25 cellular contexts compared by ENCODE assay signal in genomic region chrX:45198706-45199105, GRCh38. TPM values are rescaled to one million over a fixed set of nuclear protein-coding genes. Genes with fewer than 3 reads are reported as not detected.
"Had no signal": no experiment of that assay in that cellular context is flagged by ENCODE, and none has a peak within 500 bp of the region (broad histone marks: within the 10 kb centered on the region; RNA-seq: fewer than 3 reads in every experiment).

No MANE protein-coding gene starts in this region.

- H3K36me3 Mint-ChIP-seq: activated naive CD8-positive, alpha-beta T cell treated with anti-CD3 and anti-CD28 coated beads, Interleukin-2, amount 10 ng/mL, durations not matched to agents 7 days and 5 days; memory B cell; stimulated activated naive B cell treated with anti-CD40 and anti-IgM and Interleukin-4, amounts not matched to agents 10 μg/mL and 1 μg/mL and 100 μg/mL, for 72 hours had no signal

- H3K9me3 Mint-ChIP-seq: activated CD4-positive, alpha-beta memory T cell treated with anti-CD3 and anti-CD28 coated beads, Interleukin-2, amount 10 ng/mL, durations not matched to agents 7 days and 5 days; activated naive CD4-positive, alpha-beta T cell treated with anti-CD3 and anti-CD28 coated beads for 36 hours; activated naive CD8-positive, alpha-beta T cell treated with anti-CD3 and anti-CD28 coated beads, Interleukin-2, amount 10 ng/mL, durations not matched to agents 7 days and 5 days; activated T-cell treated with anti-CD3 and anti-CD28 coated beads, Interleukin-2, amount 50 U/mL, for 72 hours; memory B cell; nephron; stimulated activated naive B cell treated with anti-CD40 and anti-IgM and Interleukin-4, amounts not matched to agents 10 μg/mL and 1 μg/mL and 100 μg/mL, for 72 hours had no signal

- DNase-seq: activated CD4-positive, alpha-beta memory T cell treated with anti-CD3 and anti-CD28 coated beads, Interleukin-2, amount 10 ng/mL, durations not matched to agents 7 days and 5 days; activated CD4-positive, alpha-beta T cell treated with anti-CD3 and anti-CD28 coated beads for 48 hours; activated effector memory CD4-positive, alpha-beta T cell treated with Interleukin-2 at 50 U/mL for 16 hours; activated naive CD4-positive, alpha-beta T cell treated with anti-CD3 and anti-CD28 coated beads for 36 hours; activated naive CD8-positive, alpha-beta T cell treated with anti-CD3 and anti-CD28 coated beads, Interleukin-2, amount 10 ng/mL, durations not matched to agents 7 days and 5 days; activated T-cell treated with anti-CD3 and anti-CD28 coated beads, Interleukin-2, amount 50 U/mL, for 72 hours; amniotic stem cell; cortex of kidney; effector CD4-positive, alpha-beta T cell; left colon; pancreas; stimulated activated CD4-positive, alpha-beta T cell treated with anti-CD3 and anti-CD28 coated beads, Interleukin-2, amount 100 ng/mL, for 48 hours; stimulated activated CD8-positive, alpha-beta memory T cell treated with anti-CD3 and anti-CD28 coated beads, Interleukin-4, amount 100 ng/mL, for 48 hours; stimulated activated naive B cell treated with anti-CD40 and anti-IgM and Interleukin-4, amounts not matched to agents 10 μg/mL and 1 μg/mL and 100 μg/mL, for 72 hours; upper lobe of left lung had no signal

- ATAC-seq: activated T-cell treated with anti-CD3 and anti-CD28 coated beads, Interleukin-2, amount 50 U/mL, for 72 hours; esophagus mucosa; left colon; pancreas; sciatic nerve; SK-N-SH treated with all-trans-retinoic acid at 6 μM for 48 hours; stimulated activated naive B cell treated with anti-CD40 and anti-IgM and Interleukin-4, amounts not matched to agents 10 μg/mL and 1 μg/mL and 100 μg/mL, for 72 hours had no signal

- H3K4me1 Mint-ChIP-seq: activated CD4-positive, alpha-beta memory T cell treated with anti-CD3 and anti-CD28 coated beads, Interleukin-2, amount 10 ng/mL, durations not matched to agents 7 days and 5 days; nephron had no signal

- H3K27ac Mint-ChIP-seq: activated CD4-positive, alpha-beta memory T cell treated with anti-CD3 and anti-CD28 coated beads, Interleukin-2, amount 10 ng/mL, durations not matched to agents 7 days and 5 days; activated naive CD4-positive, alpha-beta T cell treated with anti-CD3 and anti-CD28 coated beads for 36 hours; activated naive CD8-positive, alpha-beta T cell treated with anti-CD3 and anti-CD28 coated beads, Interleukin-2, amount 10 ng/mL, durations not matched to agents 7 days and 5 days; activated T-cell treated with anti-CD3 and anti-CD28 coated beads, Interleukin-2, amount 50 U/mL, for 72 hours; memory B cell; nephron; stimulated activated naive B cell treated with anti-CD40 and anti-IgM and Interleukin-4, amounts not matched to agents 10 μg/mL and 1 μg/mL and 100 μg/mL, for 72 hours had no signal

- H3K4me3 Mint-ChIP-seq: activated CD4-positive, alpha-beta memory T cell treated with anti-CD3 and anti-CD28 coated beads, Interleukin-2, amount 10 ng/mL, durations not matched to agents 7 days and 5 days; activated naive CD4-positive, alpha-beta T cell treated with anti-CD3 and anti-CD28 coated beads for 36 hours; activated naive CD8-positive, alpha-beta T cell treated with anti-CD3 and anti-CD28 coated beads, Interleukin-2, amount 10 ng/mL, durations not matched to agents 7 days and 5 days; activated T-cell treated with anti-CD3 and anti-CD28 coated beads, Interleukin-2, amount 50 U/mL, for 72 hours; memory B cell; nephron; stimulated activated naive B cell treated with anti-CD40 and anti-IgM and Interleukin-4, amounts not matched to agents 10 μg/mL and 1 μg/mL and 100 μg/mL, for 72 hours had no signal

- H3K9me3 ChIP-seq: neutrophil, pancreas, thoracic aorta, upper lobe of left lung had no signal

- H3K27ac ChIP-seq: neutrophil, pancreas, thoracic aorta had no signal

- H3K36me3 ChIP-seq: neutrophil, pancreas, thoracic aorta, upper lobe of left lung had no signal

- H3K4me3 ChIP-seq: pancreas, smooth muscle cell, thoracic aorta had no signal

- H3K27me3 ChIP-seq: upper lobe of left lung had no signal

- H3K4me1 ChIP-seq: pancreas, upper lobe of left lung had no signal

RNA-seq across cellular contexts. Expression of gene DIPK2B, which starts 2.0 kb away (rescaled TPM):
- total RNA-seq: activated CD4-positive, alpha-beta memory T cell treated with anti-CD3 and anti-CD28 coated beads, Interleukin-2, amount 10 ng/mL, durations not matched to agents 7 days and 5 days; activated naive CD4-positive, alpha-beta T cell treated with anti-CD3 and anti-CD28 coated beads for 36 hours; activated naive CD8-positive, alpha-beta T cell treated with anti-CD3 and anti-CD28 coated beads, Interleukin-2, amount 10 ng/mL, durations not matched to agents 7 days and 5 days; smooth muscle cell; T-helper 2 cell treated with Interferon-gamma antibody and Interleukin-4, amounts not matched to agents 100 ng/mL and 5 ng/mL, for 36 hours had no signal
- polyA plus RNA-seq: keratinocyte, smooth muscle cell had no signal
